ENCODE assay signal across 1 cellular context in genomic region chr3:195879416-195880036, GRCh38.
TF ChIP-seq lines count a peak whose summit lies in the region.

No MANE protein-coding gene starts in this region.

TF ChIP-seq in K562, 482 proteins besides CTCF, POLR2A, EP300 and RAD21 (continued from another document):
- TF ChIP-seq, protein P1, sequence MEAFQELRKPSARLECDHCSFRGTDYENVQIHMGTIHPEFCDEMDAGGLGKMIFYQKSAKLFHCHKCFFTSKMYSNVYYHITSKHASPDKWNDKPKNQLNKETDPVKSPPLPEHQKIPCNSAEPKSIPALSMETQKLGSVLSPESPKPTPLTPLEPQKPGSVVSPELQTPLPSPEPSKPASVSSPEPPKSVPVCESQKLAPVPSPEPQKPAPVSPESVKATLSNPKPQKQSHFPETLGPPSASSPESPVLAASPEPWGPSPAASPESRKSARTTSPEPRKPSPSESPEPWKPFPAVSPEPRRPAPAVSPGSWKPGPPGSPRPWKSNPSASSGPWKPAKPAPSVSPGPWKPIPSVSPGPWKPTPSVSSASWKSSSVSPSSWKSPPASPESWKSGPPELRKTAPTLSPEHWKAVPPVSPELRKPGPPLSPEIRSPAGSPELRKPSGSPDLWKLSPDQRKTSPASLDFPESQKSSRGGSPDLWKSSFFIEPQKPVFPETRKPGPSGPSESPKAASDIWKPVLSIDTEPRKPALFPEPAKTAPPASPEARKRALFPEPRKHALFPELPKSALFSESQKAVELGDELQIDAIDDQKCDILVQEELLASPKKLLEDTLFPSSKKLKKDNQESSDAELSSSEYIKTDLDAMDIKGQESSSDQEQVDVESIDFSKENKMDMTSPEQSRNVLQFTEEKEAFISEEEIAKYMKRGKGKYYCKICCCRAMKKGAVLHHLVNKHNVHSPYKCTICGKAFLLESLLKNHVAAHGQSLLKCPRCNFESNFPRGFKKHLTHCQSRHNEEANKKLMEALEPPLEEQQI (IDR thresholded peaks at IDR 0.05), result no peak
- TF ChIP-seq KDM5B (IDR thresholded peaks at IDR 0.05; ENCODE audit: insufficient replicate concordance, low read depth, low read length) (no peak), ZNF561 (CRISPR knock-in tag; conservative IDR thresholded peaks at IDR 0.05) (no peak), XRCC3 (IDR thresholded peaks at IDR 0.05) (no peak), THRB (CRISPR knock-in tag; conservative IDR thresholded peaks at IDR 0.05) (no peak), THRAP3 (IDR thresholded peaks at IDR 0.05; ENCODE audit: borderline replicate concordance) (no peak), C11orf30 (IDR thresholded peaks at IDR 0.05; ENCODE audit: low read depth) (no peak), ARID3A (IDR thresholded peaks at IDR 0.05; ENCODE audit: borderline replicate concordance, low read depth, low read length) (no peak), ZNF124 (CRISPR knock-in tag; IDR thresholded peaks at IDR 0.05) (no peak), ZNF668 (CRISPR knock-in tag; IDR thresholded peaks at IDR 0.05) (no peak), ZNF184 (CRISPR knock-in tag; IDR thresholded peaks at IDR 0.05) (no peak), ZNF644 (tag; IDR thresholded peaks at IDR 0.05; ENCODE audit: low read depth) (no peak)
